Comparison of ENCODE assay signal across 21 cellular contexts in the genomic region with DNA sequence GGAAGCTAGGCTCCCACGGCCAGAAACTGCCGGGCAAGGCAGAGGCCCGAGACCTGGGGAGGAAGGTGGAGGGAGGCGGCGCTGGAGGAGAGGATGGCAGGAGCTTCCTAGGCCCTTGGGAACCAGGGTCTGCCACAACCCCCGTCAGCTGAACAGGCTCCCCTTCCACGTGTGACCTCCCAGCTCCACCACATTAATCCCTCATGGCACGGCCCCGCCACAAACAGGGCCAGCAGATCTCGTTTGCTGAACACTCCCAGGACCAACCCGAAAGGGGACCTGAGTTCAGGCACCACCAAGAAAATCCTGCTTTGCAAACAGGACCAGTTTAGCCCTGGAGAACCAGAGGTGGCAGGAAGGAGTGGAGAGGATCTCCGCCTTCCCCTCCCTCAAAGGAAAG.
DNase-seq lines count a peak whose midpoint lies in the region; ATAC-seq and TF ChIP-seq lines count a peak whose summit lies in the region.
"Had no signal": no experiment of that assay in that cellular context is flagged by ENCODE, and none has a peak within 500 bp of the region (broad histone marks: within the 10 kb centered on the region; RNA-seq: fewer than 3 reads in every experiment).

No MANE protein-coding gene starts in this region.

- H3K4me3 ChIP-seq in A673 (ENCODE audit: low read depth, low read length, poor library complexity, severe bottlenecking) (no peak overlapping the region), RWPE2 (ENCODE audit: severe bottlenecking) (no peak overlapping the region), esophagus (ENCODE audit: low read depth in 1 of 2, low read length in 2 of 2) (no peak overlapping the region), neuronal stem cell (ENCODE audit: low read length in 2 of 2) (no peak overlapping the region), Caco-2 (ENCODE audit: low read depth, low read length) (no peak overlapping the region), gastroesophageal sphincter (no peak overlapping the region), osteoblast (ENCODE audit: insufficient read depth, low read length) (no peak overlapping the region)
- H3K4me3 ChIP-seq: A549, BLaER1, GM12878 had no signal

- H3K36me3 Mint-ChIP-seq in Caco-2 (ENCODE audit: insufficient read depth, unreplicated experiment) = no peaks in the 10 kb centered on the region
- H3K36me3 Mint-ChIP-seq: CD4-positive, alpha-beta memory T cell had no signal

- H2BK15ac ChIP-seq in neuronal stem cell (ENCODE audit: low read length) = no peak overlapping the region

- no peaks in the 10 kb centered on the region for H3K27me3 Mint-ChIP-seq in Caco-2 (ENCODE audit: insufficient read depth, unreplicated experiment)

- H4K91ac ChIP-seq in neuronal stem cell (ENCODE audit: low read depth, low read length, poor library complexity) = no peak overlapping the region

- peak overlapping the region; percentile 51 for H2AK5ac ChIP-seq in neuronal stem cell (ENCODE audit: low read depth, low read length)

- H3K27ac Mint-ChIP-seq in Caco-2 (ENCODE audit: unreplicated experiment) = no peak overlapping the region
- H3K27ac Mint-ChIP-seq: CD4-positive, alpha-beta memory T cell had no signal

- no peak overlapping the region for H3K9ac ChIP-seq in neuronal stem cell (ENCODE audit: low read depth, low read length, poor library complexity)
- H3K9ac ChIP-seq: BLaER1, KMS-11 had no signal

- intact Hi-C loops in A673 (cut with micrococcal nuclease; ENCODE audit: unreplicated experiment) (no loop called here), Caco-2 (cut with micrococcal nuclease; ENCODE audit: unreplicated experiment) (loop anchor here (5.0 kb wide), 1 partner anchor 62 kb away; a partner anchor contains a TSS)

- H3K18ac ChIP-seq in neuronal stem cell (ENCODE audit: low read length) = peak overlapping the region; percentile 32

- H3K79me1 ChIP-seq in neuronal stem cell (ENCODE audit: low read depth, low read length) = no peaks in the 10 kb centered on the region

- no peaks in the 10 kb centered on the region for H4K20me1 ChIP-seq in osteoblast (ENCODE audit: insufficient read depth, low read length)
- H4K20me1 ChIP-seq: BLaER1 had no signal

- no peaks in the 10 kb centered on the region for H3K9me3 ChIP-seq in A673 (ENCODE audit: low read depth, low read length, poor library complexity, severe bottlenecking)
- H3K9me3 ChIP-seq in RWPE2 (ENCODE audit: severe bottlenecking) = no peaks in the 10 kb centered on the region
- H3K9me3 ChIP-seq in esophagus (ENCODE audit: control insufficient read depth in 2 of 2, insufficient read depth in 1 of 2, low read depth in 1 of 2, low read length in 1 of 2) = no peaks in the 10 kb centered on the region
- no peaks in the 10 kb centered on the region for H3K9me3 ChIP-seq in neuronal stem cell (replicated peaks in 1 of 2; ENCODE audit: control insufficient read depth in 2 of 2, insufficient read depth in 1 of 2, low read depth in 1 of 2, low read length in 2 of 2)
- no peaks in the 10 kb centered on the region for H3K9me3 ChIP-seq in Caco-2
- H3K9me3 ChIP-seq in gastroesophageal sphincter = no peaks in the 10 kb centered on the region
- H3K9me3 ChIP-seq in osteoblast (ENCODE audit: low read depth, low read length) = no peaks in the 10 kb centered on the region
- H3K9me3 ChIP-seq: A549, BLaER1 had no signal

- no peak for ATAC-seq in RWPE2 (ENCODE audit: low read depth)
- no peak for ATAC-seq in GM18909 (IDR thresholded peaks at IDR 0.05; ENCODE audit: poor library complexity, unreplicated experiment)
- ATAC-seq in gastroesophageal sphincter = no peak
- ATAC-seq: A549, GM12878, HCT116 had no signal

- TF ChIP-seq POLR2A in gastroesophageal sphincter (IDR thresholded peaks at IDR 0.05) = no peak

- H3K4me1 ChIP-seq in A673 (ENCODE audit: insufficient read depth, low read length, poor library complexity, severe bottlenecking) (peaks cover 53% of the 10 kb centered on the region), RWPE2 (ENCODE audit: insufficient read depth, poor library complexity, severe bottlenecking) (peaks cover 17% of the 10 kb centered on the region), esophagus (ENCODE audit: control insufficient read depth in 2 of 2, insufficient read depth in 2 of 2, low read length in 1 of 2) (peaks cover 4 to 24% of the 10 kb centered on the region in 2 donors), neuronal stem cell (ENCODE audit: control insufficient read depth in 2 of 2, insufficient read depth in 1 of 2, low read depth in 1 of 2, low read length in 2 of 2) (peaks cover 6 to 8% of the 10 kb centered on the region in 2 donors), Caco-2 (no peaks in the 10 kb centered on the region; the same call in 1 of the 2 replicates), gastroesophageal sphincter (no peaks in the 10 kb centered on the region), osteoblast (ENCODE audit: insufficient read depth, low read length) (no peaks in the 10 kb centered on the region)
- H3K4me1 ChIP-seq: A549 had no signal

- H3K4ac ChIP-seq in neuronal stem cell (ENCODE audit: low read length) = no peak overlapping the region

- CTCF ChIA-PET in A673 (lab: Charles Lee) (no interaction called here), Caco-2 (lab: Charles Lee) (no interaction called here)

- no peak overlapping the region for H2BK12ac ChIP-seq in neuronal stem cell (ENCODE audit: low read length)

- BruUV-seq in A673 (replicated peaks; lab: Mats Ljungman, UMichigan) = no TSS peak
- no TSS peak for BruUV-seq in Caco-2 (replicated peaks; lab: Mats Ljungman, UMichigan)

- no peaks in the 10 kb centered on the region for H3K9me3 Mint-ChIP-seq in Caco-2 (ENCODE audit: unreplicated experiment)
- H3K9me3 Mint-ChIP-seq: CD4-positive, alpha-beta memory T cell had no signal

- H2BK120ac ChIP-seq in neuronal stem cell (ENCODE audit: low read depth, low read length) = no peak overlapping the region

- DNase-seq in A673 (ENCODE audit: low spot score) (no peak), RWPE2 (ENCODE audit: low spot score) (no peak), neuronal stem cell (ENCODE audit: low spot score) (no peak), Caco-2 (no peak), osteoblast (ENCODE audit: insufficient read length, low spot score, missing footprints) (no peak)
- DNase-seq: CD4-positive, alpha-beta memory T cell; DND-41; GOT3; IMR-90; NCI-H1105 treated with DMSO at 0.1 percent for 48 hours; NCI-H2029 treated with DMSO at 0.1 percent for 48 hours; OCI-M1; Right ventricle myocardium superior had no signal

- no peak for TF ChIP-seq EP300 in gastroesophageal sphincter (IDR thresholded peaks at IDR 0.05)

- POLR2A ChIA-PET in A673 (lab: Charles Lee; ENCODE audit: low non-redundant PET) = no interaction called here
- POLR2A ChIA-PET in Caco-2 (lab: Charles Lee) = no interaction called here

- no peaks in the 10 kb centered on the region for H3K79me2 ChIP-seq in osteoblast (ENCODE audit: insufficient read depth, low read length)

- H3K27ac ChIP-seq in A673 (ENCODE audit: low read depth, low read length, poor library complexity, severe bottlenecking) = peak overlapping the region; percentile 56
- peak overlapping the region; percentile 65 for H3K27ac ChIP-seq in RWPE2 (ENCODE audit: poor library complexity, severe bottlenecking)
- H3K27ac ChIP-seq in esophagus (ENCODE audit: low read depth in 2 of 2, low read length in 1 of 2) = peak overlapping the region; percentile 86
- H3K27ac ChIP-seq in neuronal stem cell (replicated peaks; ENCODE audit: low read length) = no peak overlapping the region
- no peak overlapping the region for H3K27ac ChIP-seq in gastroesophageal sphincter
- H3K27ac ChIP-seq in osteoblast (ENCODE audit: low read depth, low read length) = no peak overlapping the region
- H3K27ac ChIP-seq: A549, BLaER1, KMS-11 had no signal

- H3K36me3 ChIP-seq in A673 (ENCODE audit: insufficient read depth, low read length, poor library complexity, severe bottlenecking) = no peaks in the 10 kb centered on the region
- no peaks in the 10 kb centered on the region for H3K36me3 ChIP-seq in RWPE2 (ENCODE audit: low read depth)
- no peaks in the 10 kb centered on the region for H3K36me3 ChIP-seq in esophagus (ENCODE audit: control insufficient read depth in 2 of 2, insufficient read depth in 2 of 2, low read length in 1 of 2)
- no peaks in the 10 kb centered on the region for H3K36me3 ChIP-seq in neuronal stem cell (replicated peaks in 1 of 2; ENCODE audit: control insufficient read depth in 2 of 2, insufficient read depth in 2 of 2, low read length in 2 of 2)
- no peaks in the 10 kb centered on the region for H3K36me3 ChIP-seq in Caco-2 (ENCODE audit: control insufficient read depth, insufficient read depth, low read length)
- H3K36me3 ChIP-seq in gastroesophageal sphincter = no peaks in the 10 kb centered on the region
- no peaks in the 10 kb centered on the region for H3K36me3 ChIP-seq in osteoblast (ENCODE audit: insufficient read depth, low read length)
- H3K36me3 ChIP-seq: BLaER1 had no signal

- H3K4me2 ChIP-seq in neuronal stem cell (ENCODE audit: insufficient read depth, low read length, poor library complexity, severe bottlenecking) (no peak overlapping the region), osteoblast (ENCODE audit: insufficient read depth, low read length) (no peak overlapping the region)
- H3K4me2 ChIP-seq: A549, BLaER1, KMS-11 had no signal

- no peak overlapping the region for H3K14ac ChIP-seq in neuronal stem cell (ENCODE audit: low read length)

- H3K23ac ChIP-seq in neuronal stem cell (ENCODE audit: low read depth, low read length, poor library complexity) = no peak overlapping the region

- no peak overlapping the region for H3K4me3 Mint-ChIP-seq in Caco-2 (ENCODE audit: unreplicated experiment)
- H3K4me3 Mint-ChIP-seq: CD4-positive, alpha-beta memory T cell had no signal

- 77 to 86% methylated on average over 12 of the region's 12 CpGs for WGBS in esophagus, 2 donors
- no CpG with 5 or more reads among the region's 12 CpGs for WGBS in neuronal stem cell (ENCODE audit: extremely low coverage in 2 of 2, insufficient read length in 2 of 2, insufficient replicate concordance in 1 of 2), 2 donors
- 90% methylated on average over 3 of the region's 12 CpGs; no CpG with 5 or more reads in 1 of the 2 donors for whole genome bisulfite sequencing in gastroesophageal sphincter (ENCODE audit: low coverage in 1 of 2), 2 donors

- TF ChIP-seq CTCF in A673 (conservative IDR thresholded peaks at IDR 0.05; ENCODE audit: low read depth, low read length) (no peak), RWPE2 (IDR thresholded peaks at IDR 0.05; ENCODE audit: poor library complexity, severe bottlenecking) (no peak), Caco-2 (IDR thresholded peaks at IDR 0.05; ENCODE audit: insufficient read depth in 1 of 2, low read depth in 1 of 2, low read length in 1 of 2, severe bottlenecking in 1 of 2, unreplicated experiment in 1 of 2) (no peak), gastroesophageal sphincter (IDR thresholded peaks at IDR 0.05) (no peak), osteoblast (IDR thresholded peaks at IDR 0.05; ENCODE audit: extremely low read depth, low read depth, low read length) (no peak)

- H2BK5ac ChIP-seq in neuronal stem cell (ENCODE audit: low read length) = no peak overlapping the region

- H2AFZ ChIP-seq in neuronal stem cell (ENCODE audit: low read length) (no peak overlapping the region), osteoblast (ENCODE audit: low read length) (no peak overlapping the region)

- peaks cover 7% of the 10 kb centered on the region for H3K4me1 Mint-ChIP-seq in Caco-2 (ENCODE audit: low read depth, unreplicated experiment)
- H3K4me1 Mint-ChIP-seq: CD4-positive, alpha-beta memory T cell had no signal

- H3K27me3 ChIP-seq in A673 (replicated peaks; ENCODE audit: insufficient read depth, low read depth, low read length, poor library complexity) (no peaks in the 10 kb centered on the region), RWPE2 (ENCODE audit: insufficient read depth, poor library complexity, severe bottlenecking) (no peaks in the 10 kb centered on the region), esophagus (ENCODE audit: control insufficient read depth in 1 of 2, insufficient read depth in 2 of 2, low read length in 2 of 2) (no peaks in the 10 kb centered on the region), neuronal stem cell (ENCODE audit: control insufficient read depth in 3 of 3, insufficient read depth in 3 of 3, low read depth in 1 of 3, low read length in 3 of 3) (peaks cover 0 to 36% (median 0%) of the 10 kb centered on the region in 3 experiments), Caco-2 (replicated peaks; ENCODE audit: control insufficient read depth, insufficient read depth, low read length) (no peaks in the 10 kb centered on the region), gastroesophageal sphincter (no peaks in the 10 kb centered on the region), osteoblast (ENCODE audit: insufficient read depth, low read length) (no peaks in the 10 kb centered on the region)
- H3K27me3 ChIP-seq: BLaER1 had no signal

- no peak overlapping the region for H4K8ac ChIP-seq in neuronal stem cell (ENCODE audit: low read depth, low read length)

Comparison
In these comparisons a context has a peak if more than half of its experiments do, and no peak if none do; other contexts are left out.
1. H3K27ac ChIP-seq: peak in A673 (single experiment), RWPE2 (single experiment) and esophagus (2 of 2); none in neuronal stem cell (single experiment), gastroesophageal sphincter (0 of 4) and osteoblast (single experiment).